ENCODE assay signal across 29 cellular contexts in the genomic region with DNA sequence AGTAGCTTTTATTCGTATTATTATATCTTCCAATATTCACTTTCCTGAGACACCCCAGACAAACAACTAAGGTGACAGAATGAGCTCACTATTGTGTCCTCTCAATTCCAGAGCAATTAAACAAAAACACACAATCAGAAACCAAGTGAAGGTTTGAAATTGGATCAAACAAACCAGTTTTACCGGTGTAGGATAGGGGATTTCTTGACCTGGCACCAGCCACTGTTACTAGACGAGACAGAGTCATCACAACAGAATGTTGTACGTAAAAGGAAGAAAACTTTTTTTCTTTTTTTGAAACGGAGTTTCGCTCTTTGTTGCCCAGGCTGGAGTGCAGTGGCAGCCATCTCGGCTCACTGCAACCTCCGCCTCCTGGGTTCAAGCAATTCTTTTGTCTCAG. TPM values are rescaled to one million over a fixed set of nuclear protein-coding genes. Genes with fewer than 3 reads are reported as not detected.
DNase-seq lines count a peak whose midpoint lies in the region; ATAC-seq, FAIRE-seq and TF ChIP-seq lines count a peak whose summit lies in the region.
"Had no signal": no experiment of that assay in that cellular context is flagged by ENCODE, and none has a peak within 500 bp of the region (broad histone marks: within the 10 kb centered on the region; RNA-seq: fewer than 3 reads in every experiment).

No MANE protein-coding gene starts in this region.

- no peaks in the 10 kb centered on the region for H3K36me3 ChIP-seq in PC-3 (ENCODE audit: low read depth, low read length)
- H3K36me3 ChIP-seq in mammary epithelial cell (ENCODE audit: insufficient read depth, low read length): no peaks in the 10 kb centered on the region
- H3K36me3 ChIP-seq in keratinocyte (ENCODE audit: control insufficient read depth in 2 of 2, extremely low read depth in 1 of 2, insufficient read depth in 2 of 2, low read length in 2 of 2): no peaks in the 10 kb centered on the region
- H3K36me3 ChIP-seq: BLaER1 treated with 17β-estradiol and CSF1 and Interleukin-3, amounts not matched to agents 10 nM and 100 nM; HAP-1 had no signal

- H3K36me3 Mint-ChIP-seq in activated naive CD8-positive, alpha-beta T cell treated with anti-CD3 and anti-CD28 coated beads for 36 hours: no peaks in the 10 kb centered on the region
- no peaks in the 10 kb centered on the region for H3K36me3 Mint-ChIP-seq in glutamatergic neuron (ENCODE audit: unreplicated experiment)
- H3K36me3 Mint-ChIP-seq: CD4-positive, alpha-beta memory T cell had no signal

- POLR2A ChIA-PET in PC-3 (lab: Charles Lee; ENCODE audit: unreplicated experiment): no interaction called here

- H3K4me1 ChIP-seq in PC-3 (ENCODE audit: insufficient read depth, low read length): peaks cover 15% of the 10 kb centered on the region; the same call in 1 of the 2 replicates
- H3K4me1 ChIP-seq in mammary epithelial cell (ENCODE audit: insufficient read depth, low read length): no peaks in the 10 kb centered on the region
- no peaks in the 10 kb centered on the region for H3K4me1 ChIP-seq in keratinocyte (ENCODE audit: control insufficient read depth, extremely low read depth, insufficient read depth, low read length)
- H3K4me1 ChIP-seq: A549; BLaER1 treated with 17β-estradiol and CSF1 and Interleukin-3, amounts not matched to agents 10 nM and 100 nM; Caco-2 had no signal

- intact Hi-C loops in PC-3 (cut with micrococcal nuclease): no loop called here
- intact Hi-C loops in mammary epithelial cell (cut with micrococcal nuclease): no loop called here

- CTCF ChIA-PET in PC-3 (lab: Charles Lee) (no interaction called here), mammary epithelial cell (lab: Charles Lee; ENCODE audit: low non-redundant PET) (no interaction called here)

- H3K27ac ChIP-seq in PC-3 (ENCODE audit: low read length) (peak overlapping the region; percentile 87), mammary epithelial cell (ENCODE audit: insufficient read depth, low read depth, low read length) (no peak overlapping the region), keratinocyte (ENCODE audit: control insufficient read depth, insufficient read depth, low read length) (peak overlapping the region; percentile 60)
- H3K27ac ChIP-seq: A549; BLaER1 treated with 17β-estradiol and CSF1 and Interleukin-3, amounts not matched to agents 10 nM and 100 nM had no signal

- H3K9me3 Mint-ChIP-seq in activated naive CD8-positive, alpha-beta T cell treated with anti-CD3 and anti-CD28 coated beads for 36 hours: no peaks in the 10 kb centered on the region
- no peaks in the 10 kb centered on the region for H3K9me3 Mint-ChIP-seq in glutamatergic neuron (ENCODE audit: unreplicated experiment)
- H3K9me3 Mint-ChIP-seq: CD4-positive, alpha-beta memory T cell; HFFc6 had no signal

- 39% methylated on average over 6 of the region's 8 CpGs for WGBS in mammary epithelial cell (ENCODE audit: low coverage, missing lambda C conversion rate)

- BruUV-seq in PC-3 (replicated peaks; lab: Mats Ljungman, UMichigan) (no TSS peak), mammary epithelial cell (replicated peaks; lab: Mats Ljungman, UMichigan) (no TSS peak)

- no peak overlapping the region for H3K27ac Mint-ChIP-seq in activated naive CD8-positive, alpha-beta T cell treated with anti-CD3 and anti-CD28 coated beads for 36 hours
- H3K27ac Mint-ChIP-seq in glutamatergic neuron (ENCODE audit: unreplicated experiment): no peak overlapping the region
- H3K27ac Mint-ChIP-seq: CD4-positive, alpha-beta memory T cell; HFFc6 had no signal

- ATAC-seq in PC-3: peak; percentile 68
- ATAC-seq in GM21786 (IDR thresholded peaks at IDR 0.05; ENCODE audit: unreplicated experiment): no peak
- ATAC-seq: A549 had no signal

- no peaks in the 10 kb centered on the region for H3K4me1 Mint-ChIP-seq in activated naive CD8-positive, alpha-beta T cell treated with anti-CD3 and anti-CD28 coated beads for 36 hours
- H3K4me1 Mint-ChIP-seq in glutamatergic neuron (ENCODE audit: low read depth, unreplicated experiment): no peaks in the 10 kb centered on the region
- H3K4me1 Mint-ChIP-seq: CD4-positive, alpha-beta memory T cell had no signal

- H3K4me2 ChIP-seq in PC-3 (ENCODE audit: low read length) (peak overlapping the region; percentile 40), mammary epithelial cell (ENCODE audit: insufficient read depth, low read depth, low read length) (no peak overlapping the region), keratinocyte (ENCODE audit: control insufficient read depth, extremely low read depth, insufficient read depth, low read depth, low read length) (peak overlapping the region; percentile 54)
- H3K4me2 ChIP-seq: A549; BLaER1 treated with 17β-estradiol and CSF1 and Interleukin-3, amounts not matched to agents 10 nM and 100 nM; SK-N-SH had no signal

- dilution Hi-C loops in mammary epithelial cell (cut with HindIII; ENCODE audit: low sequenced_read_pairs) (no loop called here), keratinocyte (cut with MboI; ENCODE audit: extremely low pct_ligation_motif_present, low sequenced_read_pairs) (no loop called here)

- H3K9ac ChIP-seq in PC-3 (ENCODE audit: low read length) (peak overlapping the region; percentile 50; the same call in 1 of the 2 replicates), mammary epithelial cell (ENCODE audit: insufficient read depth, low read length) (no peak overlapping the region), keratinocyte (ENCODE audit: control insufficient read depth, extremely low read depth, insufficient read depth, low read length) (no peak overlapping the region)
- H3K9ac ChIP-seq: BLaER1 treated with 17β-estradiol and CSF1 and Interleukin-3, amounts not matched to agents 10 nM and 100 nM; SK-N-SH had no signal

- no peaks in the 10 kb centered on the region for H3F3A ChIP-seq in PC-3 (ENCODE audit: low read length, unreplicated experiment)

- H3K27me3 ChIP-seq in PC-3 (ENCODE audit: low read length) (no peaks in the 10 kb centered on the region), mammary epithelial cell (ENCODE audit: insufficient read depth, low read length) (no peaks in the 10 kb centered on the region), keratinocyte (ENCODE audit: control insufficient read depth, extremely low read depth, insufficient read depth, low read length) (no peaks in the 10 kb centered on the region)

- TF ChIP-seq CTCF in PC-3 (conservative IDR thresholded peaks at IDR 0.05; ENCODE audit: low read depth, low read length) (no peak), mammary epithelial cell (conservative IDR thresholded peaks at IDR 0.05 in 1 of 2, IDR thresholded peaks at IDR 0.05 in 1 of 2; ENCODE audit: extremely low read depth in 1 of 2, insufficient read depth in 1 of 2, low read depth in 1 of 2, low read length in 2 of 2) (no peak), keratinocyte (optimal IDR thresholded peaks at IDR 0.05 in 1 of 3, IDR thresholded peaks at IDR 0.05 in 1 of 3, conservative IDR thresholded peaks at IDR 0.05 in 1 of 3; ENCODE audit: extremely low read depth in 1 of 3, insufficient read depth in 2 of 3, low read length in 3 of 3) (no peak), glutamatergic neuron (IDR thresholded peaks at IDR 0.05; ENCODE audit: partially characterized antibody, unreplicated experiment) (no peak)

- H2AFZ ChIP-seq in PC-3 (ENCODE audit: low read length) (no peak overlapping the region), mammary epithelial cell (ENCODE audit: low read depth, low read length) (no peak overlapping the region), keratinocyte (ENCODE audit: control insufficient read depth, low read length) (peak overlapping the region; percentile 33)

- H4K20me1 ChIP-seq in PC-3 (ENCODE audit: low read length) (no peaks in the 10 kb centered on the region), mammary epithelial cell (ENCODE audit: insufficient read depth, low read length) (no peaks in the 10 kb centered on the region), keratinocyte (ENCODE audit: control insufficient read depth, extremely low read depth, insufficient read depth, low read length) (no peaks in the 10 kb centered on the region)
- H4K20me1 ChIP-seq: BLaER1 treated with 17β-estradiol and CSF1 and Interleukin-3, amounts not matched to agents 10 nM and 100 nM had no signal

- H3K79me2 ChIP-seq in PC-3 (ENCODE audit: low read length): no peaks in the 10 kb centered on the region
- H3K79me2 ChIP-seq in mammary epithelial cell (ENCODE audit: insufficient read depth, low read length): no peaks in the 10 kb centered on the region
- no peaks in the 10 kb centered on the region for H3K79me2 ChIP-seq in keratinocyte (ENCODE audit: control insufficient read depth, insufficient read depth, low read length)

- H3K4me3 Mint-ChIP-seq in activated naive CD8-positive, alpha-beta T cell treated with anti-CD3 and anti-CD28 coated beads for 36 hours: no peak overlapping the region
- H3K4me3 Mint-ChIP-seq in glutamatergic neuron (ENCODE audit: unreplicated experiment): no peak overlapping the region
- H3K4me3 Mint-ChIP-seq: CD4-positive, alpha-beta memory T cell; HFFc6 had no signal

- H3K9me3 ChIP-seq in PC-3 (ENCODE audit: low read length) (no peaks in the 10 kb centered on the region), mammary epithelial cell (replicated peaks; ENCODE audit: insufficient read depth, low read length) (peaks cover 3% of the 10 kb centered on the region), keratinocyte (ENCODE audit: control insufficient read depth, low read depth, low read length) (no peaks in the 10 kb centered on the region)
- H3K9me3 ChIP-seq: A549; BLaER1 treated with 17β-estradiol and CSF1 and Interleukin-3, amounts not matched to agents 10 nM and 100 nM; Caco-2; HAP-1; SK-N-SH had no signal

- no peak for FAIRE-seq in keratinocyte (lab: Jason Lieb, UNC)
- FAIRE-seq: GM12891 had no signal

- in situ Hi-C loops in mammary epithelial cell (cut with MboI; ENCODE audit: low sequenced_read_pairs in 2 of 2): no loop called here

- H3K4me3 ChIP-seq in PC-3 (ENCODE audit: low read length) (peak overlapping the region; percentile 3; the same call in 1 of the 2 replicates), mammary epithelial cell (replicated peaks in 1 of 3; ENCODE audit: insufficient read depth in 1 of 3, low read depth in 2 of 3, low read length in 3 of 3) (no peak overlapping the region), keratinocyte (ENCODE audit: control insufficient read depth in 2 of 3, extremely low read depth in 1 of 3, insufficient read depth in 2 of 3, low read depth in 1 of 3, low read length in 3 of 3) (no peak overlapping the region)
- H3K4me3 ChIP-seq: A549; BLaER1 treated with 17β-estradiol and CSF1 and Interleukin-3, amounts not matched to agents 10 nM and 100 nM; HAP-1 had no signal

- H3K9me2 ChIP-seq in PC-3 (replicated peaks; ENCODE audit: low read length): no peaks in the 10 kb centered on the region
- H3K9me2 ChIP-seq: SK-N-SH had no signal

- no peaks in the 10 kb centered on the region for H3K9me1 ChIP-seq in keratinocyte (ENCODE audit: control insufficient read depth, extremely low read depth, insufficient read depth, low read length)

- H3K27me3 Mint-ChIP-seq in activated naive CD8-positive, alpha-beta T cell treated with anti-CD3 and anti-CD28 coated beads for 36 hours: no peaks in the 10 kb centered on the region
- no peaks in the 10 kb centered on the region for H3K27me3 Mint-ChIP-seq in glutamatergic neuron (ENCODE audit: unreplicated experiment)
- H3K27me3 Mint-ChIP-seq: CD4-positive, alpha-beta memory T cell had no signal

- DNase-seq in HPDE6-E6E7 (ENCODE audit: extremely low spot score) (peak; percentile 26), PC-3 (peak; percentile 87), mammary epithelial cell (peak; percentile 50), keratinocyte (ENCODE audit: low read depth, low spot score) (no peak), inferior parietal cortex (ENCODE audit: extremely low spot score) (no peak), glutamatergic neuron (no peak)
- DNase-seq in activated naive CD8-positive, alpha-beta T cell treated with anti-CD3 and anti-CD28 coated beads for 36 hours: no peak
- DNase-seq: AML-193; Caco-2; CD4-positive, alpha-beta memory T cell; DMS79 treated with DMSO at 0.1 percent for 48 hours; GF-D8; GOT3; HFFc6; NCI-H1092 treated with DMSO at 0.1 percent for 48 hours; NCI-H1436; NCI-H187; NCI-H2081 treated with DMSO at 0.1 percent for 48 hours; NCI-H2171; NCI-H226; NCI-H510A; NCI-H69; SHP77; SK-N-SH had no signal

RNA-seq across cellular contexts. Expression of a gene that starts 43.7 kb away (rescaled TPM):
- 40.6 and 45.5 TPM in 2 replicates for total RNA-seq in PC-3 (2014; rRNA removed)
- total RNA-seq in mammary epithelial cell: 10 to 100 TPM in 1 of 2 donors, 1 to 10 TPM in 1; 4.8 to 49.7 TPM
- polyA plus RNA-seq in mammary epithelial cell: 16.8 TPM
- polyA minus RNA-seq in mammary epithelial cell: 14.7 TPM
- 6.4 to 18.2 TPM (median 8.5 TPM) in 3 replicates for polyA plus RNA-seq in keratinocyte
- polyA plus RNA-seq in keratinocyte (2011; ENCODE audit: low read depth): 47.8 TPM
- 11.9 and 19.8 TPM in 2 replicates for polyA plus RNA-seq in keratinocyte (2011; cell fraction: cytosol; rRNA removed)
- 13.3 and 19.0 TPM in 2 replicates for polyA plus RNA-seq in keratinocyte (2011; cell fraction: nucleus; rRNA removed)
- polyA plus RNA-seq in keratinocyte (2012; ENCODE audit: low replicate concordance): 36.4 and 59.6 TPM in 2 replicates
- 9.7 to 46.5 TPM (median 13.3 TPM) in 3 replicates for polyA minus RNA-seq in keratinocyte
- 29.2 TPM for polyA minus RNA-seq in keratinocyte (2011; cell fraction: cytosol; rRNA and poly(A)+ RNA removed)
- polyA minus RNA-seq in keratinocyte (2011; cell fraction: nucleus; rRNA and poly(A)+ RNA removed): 4.4 and 6.5 TPM in 2 replicates
- 1 to 10 TPM; 1.8 to 1.9 TPM for total RNA-seq in activated naive CD8-positive, alpha-beta T cell treated with anti-CD3 and anti-CD28 coated beads for 36 hours
- total RNA-seq in glutamatergic neuron (ENCODE audit: unreplicated experiment): 39.1 TPM
- total RNA-seq: Caco-2 had no signal

Comparison
In these comparisons a context has a peak if more than half of its experiments do, and no peak if none do; other contexts are left out.
1. DNase-seq: peak in HPDE6-E6E7 (single experiment), PC-3 (single experiment) and mammary epithelial cell (single experiment); none in keratinocyte (single experiment), inferior parietal cortex (single experiment), activated naive CD8-positive, alpha-beta T cell treated with anti-CD3 and anti-CD28 coated beads for 36 hours (single experiment) and glutamatergic neuron (single experiment).